25 cellular contexts compared by ENCODE assay signal in genomic region chr9:133385452-133385851, GRCh38. TPM values are rescaled to one million over a fixed set of nuclear protein-coding genes. Genes with fewer than 3 reads are reported as not detected.
"Had no signal": no experiment of that assay in that cellular context is flagged by ENCODE, and none has a peak within 500 bp of the region (broad histone marks: within the 10 kb centered on the region; RNA-seq: fewer than 3 reads in every experiment).

No MANE protein-coding gene starts in this region.

- H3K27ac ChIP-seq: left lung, lower lobe of right lung, neutrophil, ovary, prostate gland, sigmoid colon, spleen, thoracic aorta, tibial artery, uterus had no signal

- DNase-seq: immature natural killer cell; kidney; left colon; lower lobe of right lung; mammary epithelial cell; mesenchymal stem cell; naive thymus-derived CD8-positive, alpha-beta T cell; ovary; retina; sigmoid colon; small intestine; spleen; stimulated activated CD4-positive, alpha-beta T cell treated with anti-CD3 and anti-CD28 coated beads, Interleukin-4, amount 100 ng/mL, for 24 hours; stimulated activated naive CD4-positive, alpha-beta T cell; substantia nigra; tibial artery; uterus had no signal

- FAIRE-seq: islet of Langerhans, kidney, small intestine had no signal

- ATAC-seq: left colon; left lung; lower lobe of right lung; naive thymus-derived CD8-positive, alpha-beta T cell; right cardiac atrium; stimulated activated effector memory CD8-positive, alpha-beta T cell treated with anti-CD3 and anti-CD28 coated beads, Interleukin-12 subunit alpha, Interleukin-12 subunit beta, amount 100 ng/mL, for 72 hours had no signal

- H3K9me3 ChIP-seq: left lung, lower lobe of right lung, neutrophil, ovary, prostate gland, sigmoid colon, spleen, thoracic aorta, tibial artery, uterus had no signal

- H3K4me1 ChIP-seq: left lung, lower lobe of right lung, prostate gland, sigmoid colon, tibial artery, uterus had no signal

- H3K36me3 ChIP-seq: left lung, lower lobe of right lung, neutrophil, ovary, prostate gland, sigmoid colon, spleen, thoracic aorta, tibial artery, uterus had no signal

- H3K4me3 ChIP-seq: left lung, lower lobe of right lung, ovary, prostate gland, sigmoid colon, spleen, thoracic aorta, tibial artery, uterus had no signal

- H3K27me3 ChIP-seq: neutrophil, ovary, uterus had no signal

RNA-seq across cellular contexts. Expression of gene STKLD1, which starts 9.3 kb away (rescaled TPM):
- total RNA-seq: omental fat pad had no signal
